Comparison of ENCODE assay signal across 1 cellular context in genomic region chr1:117815926-117816325, GRCh38.
TF ChIP-seq lines count a peak whose summit lies in the region.

No MANE protein-coding gene starts in this region.

TF ChIP-seq in GM23338, 12 proteins besides CTCF, POLR2A, EP300 and RAD21 (continued from another document):
- TF ChIP-seq ZNF462 (CRISPR knock-in tag; IDR thresholded peaks at IDR 0.05) (no peak), STAT1 (IDR thresholded peaks at IDR 0.05; ENCODE audit: unreplicated experiment) (no peak), ETS1 (IDR thresholded peaks at IDR 0.05) (no peak)
